31 cellular contexts compared by ENCODE assay signal in the genomic region with DNA sequence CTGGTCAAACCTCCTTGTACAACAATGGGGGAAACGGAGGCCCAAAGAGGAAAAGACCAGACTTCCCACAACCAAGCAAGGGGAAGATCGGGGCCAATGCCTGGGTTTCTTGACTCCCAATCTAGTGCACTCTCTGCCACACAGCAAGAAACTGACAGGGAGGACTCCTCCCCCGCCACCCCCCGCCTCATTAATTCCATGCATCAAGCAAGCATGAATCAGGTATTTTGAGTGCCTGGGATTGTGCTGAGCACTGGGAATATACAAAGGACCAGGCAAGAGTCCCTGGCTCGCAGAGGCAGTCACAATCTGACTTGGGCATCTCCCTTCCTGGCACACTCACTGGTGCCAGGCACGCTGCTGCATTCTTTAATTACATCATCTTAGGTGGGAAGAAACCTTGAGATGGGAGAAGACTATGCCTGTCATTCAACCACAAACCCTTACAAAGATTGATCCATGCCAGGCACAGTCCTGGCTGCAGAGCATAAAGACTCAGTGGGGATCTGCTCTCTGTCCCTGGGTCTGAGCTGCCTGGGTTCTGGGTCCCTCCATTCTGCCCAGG. TPM values are rescaled to one million over a fixed set of nuclear protein-coding genes. Genes with fewer than 3 reads are reported as not detected.
"Had no signal": no experiment of that assay in that cellular context is flagged by ENCODE, and none has a peak within 500 bp of the region (broad histone marks: within the 10 kb centered on the region; RNA-seq: fewer than 3 reads in every experiment).

No MANE protein-coding gene starts in this region.

- H3K36me3 Mint-ChIP-seq: activated CD4-positive, alpha-beta memory T cell treated with anti-CD3 and anti-CD28 coated beads for 36 hours; activated CD8-positive, alpha-beta memory T cell treated with anti-CD3 and anti-CD28 coated beads, Interleukin-2, amount 10 ng/mL, durations not matched to agents 7 days and 5 days; activated naive CD8-positive, alpha-beta T cell; T-cell had no signal

- H3K27me3 Mint-ChIP-seq: activated CD4-positive, alpha-beta memory T cell treated with anti-CD3 and anti-CD28 coated beads for 36 hours; activated CD4-positive, alpha-beta T cell treated with anti-CD3 and anti-CD28 coated beads for 36 hours; activated CD4-positive, alpha-beta T cell treated with anti-CD3 and anti-CD28 coated beads, Interleukin-2, amount 10 ng/mL, durations not matched to agents 24 days and 14 days; activated CD8-positive, alpha-beta memory T cell treated with anti-CD3 and anti-CD28 coated beads, Interleukin-2, amount 10 ng/mL, durations not matched to agents 7 days and 5 days; activated naive CD8-positive, alpha-beta T cell; activated T-helper 17 cell treated with anti-CD3 and anti-CD28 coated beads, Interleukin-2, amount 50 U/mL, for 72 hours; effector memory CD8-positive, alpha-beta T cell; T-cell had no signal

- H3K4me3 ChIP-seq: body of pancreas, esophagus muscularis mucosa, gastrocnemius medialis had no signal

- H3K27ac Mint-ChIP-seq: activated CD4-positive, alpha-beta memory T cell treated with anti-CD3 and anti-CD28 coated beads for 36 hours; activated CD4-positive, alpha-beta T cell treated with anti-CD3 and anti-CD28 coated beads for 36 hours; activated CD4-positive, alpha-beta T cell treated with anti-CD3 and anti-CD28 coated beads, Interleukin-2, amount 10 ng/mL, durations not matched to agents 24 days and 14 days; activated CD8-positive, alpha-beta memory T cell treated with anti-CD3 and anti-CD28 coated beads, Interleukin-2, amount 10 ng/mL, durations not matched to agents 7 days and 5 days; activated CD8-positive, alpha-beta T cell treated with anti-CD3 and anti-CD28 coated beads, Interleukin-2, amount 10 ng/mL, durations not matched to agents 7 days and 5 days; activated naive CD8-positive, alpha-beta T cell; activated T-helper 17 cell treated with anti-CD3 and anti-CD28 coated beads, Interleukin-2, amount 50 U/mL, for 72 hours; effector memory CD8-positive, alpha-beta T cell; T-helper 1 cell treated with Interleukin-12 subunit alpha and Interleukin-12 subunit beta and Interleukin-4 antibody, amounts not matched to agents 30 μg/mL and 1 μg/mL, for 36 hours had no signal

- DNase-seq: activated CD4-positive, alpha-beta memory T cell treated with anti-CD3 and anti-CD28 coated beads for 36 hours; activated CD4-positive, alpha-beta T cell treated with anti-CD3 and anti-CD28 coated beads for 36 hours; activated CD4-positive, alpha-beta T cell treated with anti-CD3 and anti-CD28 coated beads, Interleukin-2, amount 10 ng/mL, durations not matched to agents 24 days and 14 days; activated CD4-positive, CD25-positive, alpha-beta regulatory T cell; activated CD4-positive, CD25-positive, alpha-beta regulatory T cell treated with anti-CD3 and anti-CD28 coated beads, Interleukin-2, amount 50 U/mL, for 72 hours; activated CD8-positive, alpha-beta memory T cell treated with anti-CD3 and anti-CD28 coated beads, Interleukin-2, amount 10 ng/mL, durations not matched to agents 7 days and 5 days; activated CD8-positive, alpha-beta memory T cell treated with anti-CD3 and anti-CD28 coated beads, Interleukin-2, amount 50 U/mL, for 4 hours; activated CD8-positive, alpha-beta T cell treated with anti-CD3 and anti-CD28 coated beads, Interleukin-2, amount 10 ng/mL, durations not matched to agents 7 days and 5 days; activated effector memory CD4-positive, alpha-beta T cell treated with Interleukin-2 at 50 U/mL for 16 hours; activated gamma-delta T cell treated with Interleukin-2 at 50 U/mL for 16 hours; activated naive CD4-positive, alpha-beta T cell treated with anti-CD3 and anti-CD28 coated beads, Interleukin-2, amount 50 U/mL, for 16 hours; activated naive CD4-positive, alpha-beta T cell treated with Interleukin-2 at 50 U/mL for 16 hours; activated T-cell treated with anti-CD3 and anti-CD28 coated beads, Interleukin-2, amount 50 U/mL, for 4 hours; amygdala; aorta; body of pancreas; cortex of kidney; dermis blood vessel endothelial cell; effector CD4-positive, alpha-beta T cell; effector memory CD8-positive, alpha-beta T cell; erythroblast; foreskin keratinocyte; gastrocnemius medialis; glutamatergic neuron; SW 1271; T-cell; T-helper 9 cell had no signal

- H3K4me1 ChIP-seq: foreskin keratinocyte had no signal

- H3K27ac ChIP-seq: body of pancreas, esophagus muscularis mucosa, foreskin keratinocyte, gastrocnemius medialis had no signal

- H3K9me3 ChIP-seq: body of pancreas, esophagus muscularis mucosa, gastrocnemius medialis had no signal

- H3K4me3 Mint-ChIP-seq: activated CD4-positive, alpha-beta memory T cell treated with anti-CD3 and anti-CD28 coated beads for 36 hours; activated CD4-positive, alpha-beta T cell treated with anti-CD3 and anti-CD28 coated beads for 36 hours; activated CD4-positive, alpha-beta T cell treated with anti-CD3 and anti-CD28 coated beads, Interleukin-2, amount 10 ng/mL, durations not matched to agents 24 days and 14 days; activated CD8-positive, alpha-beta memory T cell treated with anti-CD3 and anti-CD28 coated beads, Interleukin-2, amount 10 ng/mL, durations not matched to agents 7 days and 5 days; activated CD8-positive, alpha-beta T cell treated with anti-CD3 and anti-CD28 coated beads, Interleukin-2, amount 10 ng/mL, durations not matched to agents 7 days and 5 days; activated naive CD8-positive, alpha-beta T cell; activated T-cell treated with anti-CD3 and anti-CD28 coated beads, Interleukin-2, amount 50 U/mL, for 4 hours; activated T-helper 17 cell treated with anti-CD3 and anti-CD28 coated beads, Interleukin-2, amount 50 U/mL, for 72 hours; effector memory CD8-positive, alpha-beta T cell; T-cell; T-helper 1 cell treated with Interleukin-12 subunit alpha and Interleukin-12 subunit beta and Interleukin-4 antibody, amounts not matched to agents 30 μg/mL and 1 μg/mL, for 36 hours had no signal

- H3K36me3 ChIP-seq: esophagus muscularis mucosa, gastrocnemius medialis had no signal

- H3K9me3 Mint-ChIP-seq: activated CD4-positive, alpha-beta memory T cell treated with anti-CD3 and anti-CD28 coated beads for 36 hours; activated CD4-positive, alpha-beta T cell treated with anti-CD3 and anti-CD28 coated beads, Interleukin-2, amount 10 ng/mL, durations not matched to agents 24 days and 14 days; activated T-cell treated with anti-CD3 and anti-CD28 coated beads, Interleukin-2, amount 50 U/mL, for 4 hours; activated T-helper 17 cell treated with anti-CD3 and anti-CD28 coated beads, Interleukin-2, amount 50 U/mL, for 72 hours; effector memory CD8-positive, alpha-beta T cell; T-cell; T-helper 1 cell treated with Interleukin-12 subunit alpha and Interleukin-12 subunit beta and Interleukin-4 antibody, amounts not matched to agents 30 μg/mL and 1 μg/mL, for 36 hours had no signal

- ATAC-seq: activated CD4-positive, alpha-beta T cell treated with anti-CD3 and anti-CD28 coated beads for 36 hours; activated CD8-positive, alpha-beta memory T cell treated with anti-CD3 and anti-CD28 coated beads, Interleukin-2, amount 10 ng/mL, durations not matched to agents 7 days and 5 days; activated CD8-positive, alpha-beta T cell treated with anti-CD3 and anti-CD28 coated beads, Interleukin-2, amount 10 ng/mL, durations not matched to agents 7 days and 5 days; activated T-cell treated with anti-CD3 and anti-CD28 coated beads, Interleukin-2, amount 50 U/mL, for 4 hours; activated T-helper 17 cell treated with anti-CD3 and anti-CD28 coated beads, Interleukin-2, amount 50 U/mL, for 72 hours; body of pancreas; effector memory CD8-positive, alpha-beta T cell; foreskin keratinocyte; gastrocnemius medialis; T-cell had no signal

- H3K27me3 ChIP-seq: body of pancreas, esophagus muscularis mucosa had no signal

RNA-seq across cellular contexts. Expression of a gene that starts 55.4 kb away (rescaled TPM):
- total RNA-seq: activated CD8-positive, alpha-beta memory T cell treated with anti-CD3 and anti-CD28 coated beads, Interleukin-2, amount 10 ng/mL, durations not matched to agents 7 days and 5 days; activated CD8-positive, alpha-beta T cell treated with anti-CD3 and anti-CD28 coated beads, Interleukin-2, amount 10 ng/mL, durations not matched to agents 7 days and 5 days; activated T-helper 17 cell treated with anti-CD3 and anti-CD28 coated beads, Interleukin-2, amount 50 U/mL, for 72 hours; T-cell had no signal
